In genomic region chr19:49889687-49890348, GRCh38 we compare ENCODE assay signal across 8 cellular contexts. TPM values are rescaled to one million over a fixed set of nuclear protein-coding genes. Genes with fewer than 3 reads are reported as not detected.
DNase-seq lines count a peak whose midpoint lies in the region; ATAC-seq, FAIRE-seq and TF ChIP-seq lines count a peak whose summit lies in the region.

No MANE protein-coding gene starts in this region.

- H4K20me1 ChIP-seq in BLaER1 treated with 17β-estradiol and CSF1 and Interleukin-3, amounts not matched to agents 10 nM and 100 nM: peaks cover 0 to 44% (median 0%) of the 10 kb centered on the region in 11 experiments; a peak in 9 of 22 replicates
- H4K20me1 ChIP-seq in KMS-11 (ENCODE audit: insufficient read depth) (no peaks in the 10 kb centered on the region), endothelial cell of umbilical vein (replicated peaks; ENCODE audit: control insufficient read depth, extremely low read depth, insufficient read depth, low read length) (no peaks in the 10 kb centered on the region)

- TF ChIP-seq CTCF in KMS-11 (conservative IDR thresholded peaks at IDR 0.05; ENCODE audit: low read depth, low read length): peak; percentile 76
- peak; percentile 92 to 93 for TF ChIP-seq CTCF in endothelial cell of umbilical vein (IDR thresholded peaks at IDR 0.05; ENCODE audit: extremely low read depth in 1 of 2, insufficient read depth in 1 of 2, low read depth in 1 of 2, low read length in 2 of 2)

- peaks cover 15 to 61% (median 50%) of the 10 kb centered on the region in 10 experiments for H3K4me1 ChIP-seq in BLaER1 treated with 17β-estradiol and CSF1 and Interleukin-3, amounts not matched to agents 10 nM and 100 nM
- H3K4me1 ChIP-seq in KMS-11 (ENCODE audit: low read depth, poor library complexity, severe bottlenecking) (peaks cover 36% of the 10 kb centered on the region), endothelial cell of umbilical vein (ENCODE audit: control insufficient read depth, extremely low read depth, insufficient read depth, low read length) (peaks cover 3% of the 10 kb centered on the region)

- POLR2A ChIA-PET in endothelial cell of umbilical vein (lab: Charles Lee): no interaction called here

- intact Hi-C loops in endothelial cell of umbilical vein (cut with micrococcal nuclease): loop anchor here (1.0 kb wide), 2 partner anchors 12 to 40 kb away; no protein-coding TSS in a partner anchor

- H3K79me2 ChIP-seq in KMS-11 (ENCODE audit: insufficient read depth, low read depth) (no peaks in the 10 kb centered on the region), endothelial cell of umbilical vein (ENCODE audit: control insufficient read depth, insufficient read depth, low read length) (no peaks in the 10 kb centered on the region)

- H3K9ac ChIP-seq in BLaER1 treated with 17β-estradiol and CSF1 and Interleukin-3, amounts not matched to agents 10 nM and 100 nM: peak overlapping the region in 6 of 11 experiments; percentile 26 to 58 (median 51); a peak in 6 of 22 replicates
- H3K9ac ChIP-seq in KMS-11 (peak overlapping the region; percentile 44; the same call in 1 of the 2 replicates), endothelial cell of umbilical vein (replicated peaks; ENCODE audit: extremely low read depth, insufficient read depth, low read length) (no peak overlapping the region)

- no peak for ATAC-seq in HG02588 (IDR thresholded peaks at IDR 0.05; ENCODE audit: unreplicated experiment)

- dilution Hi-C loops in endothelial cell of umbilical vein (cut with MboI; ENCODE audit: extremely low pct_ligation_motif_present, low sequenced_read_pairs): no loop called here

- no TSS peak for BruUV-seq in endothelial cell of umbilical vein (replicated peaks; lab: Mats Ljungman, UMichigan)

- H3K9me1 ChIP-seq in endothelial cell of umbilical vein (replicated peaks; ENCODE audit: control insufficient read depth, extremely low read depth, insufficient read depth, low read length): no peaks in the 10 kb centered on the region

- peaks cover 0 to 7% (median 0%) of the 10 kb centered on the region in 11 experiments; a peak in 2 of 22 replicates for H3K9me3 ChIP-seq in BLaER1 treated with 17β-estradiol and CSF1 and Interleukin-3, amounts not matched to agents 10 nM and 100 nM (replicated peaks in 1 of 11)
- H3K9me3 ChIP-seq in endothelial cell of umbilical vein (replicated peaks; ENCODE audit: control insufficient read depth, insufficient read depth, low read length): no peaks in the 10 kb centered on the region

- TF ChIP-seq POLR2A in endothelial cell of umbilical vein (IDR thresholded peaks at IDR 0.05; ENCODE audit: low read depth, low read length): no peak

- DNase-seq in activated CD8-positive, alpha-beta memory T cell treated with anti-CD3 and anti-CD28 coated beads for 4 hours (ENCODE audit: low read depth in 2 of 2): peak; percentile 47 to 49
- peak; percentile 79 for DNase-seq in endothelial cell of umbilical vein (ENCODE audit: low read depth, low spot score)
- peak; percentile 75 for DNase-seq in mucosa of gallbladder (ENCODE audit: low spot score)
- DNase-seq in stimulated activated CD8-positive, alpha-beta memory T cell treated with anti-CD3 and anti-CD28 coated beads, Interleukin-4, amount 100 ng/mL, for 48 hours: peak; percentile 82
- DNase-seq in kidney glomerular epithelial cell (lab: John Stamatoyannopoulos, UW): no peak

- peak overlapping the region; percentile 19 to 58 (median 44); a peak in 14 of 20 replicates for H3K4me3 ChIP-seq in BLaER1 treated with 17β-estradiol and CSF1 and Interleukin-3, amounts not matched to agents 10 nM and 100 nM
- H3K4me3 ChIP-seq in KMS-11 (IDR thresholded peaks at IDR 0.05; ENCODE audit: insufficient read depth, low read depth, low read length) (no peak overlapping the region), endothelial cell of umbilical vein (replicated peaks in 1 of 3; ENCODE audit: insufficient read depth in 1 of 3, low read depth in 1 of 3, low read length in 3 of 3) (no peak overlapping the region)

- CTCF ChIA-PET in endothelial cell of umbilical vein (lab: Charles Lee): interaction anchor here (0.5 to 1.0 kb wide), 2 partner anchors 39 to 139 kb away, joined by 3 read pairs; partner anchors contain the start of gene ATF5

- H2AFZ ChIP-seq in KMS-11 (ENCODE audit: low read depth) (peak overlapping the region; percentile 86), endothelial cell of umbilical vein (ENCODE audit: low read depth, low read length) (peak overlapping the region; percentile 77)

- peak overlapping the region; percentile 72 to 97 (median 83) for H3K4me2 ChIP-seq in BLaER1 treated with 17β-estradiol and CSF1 and Interleukin-3, amounts not matched to agents 10 nM and 100 nM
- H3K4me2 ChIP-seq in KMS-11 (peak overlapping the region; percentile 45), endothelial cell of umbilical vein (ENCODE audit: insufficient read depth, low read length) (no peak overlapping the region)

- FAIRE-seq in endothelial cell of umbilical vein (lab: Jason Lieb, UNC): peak; percentile 59

- H3K27ac ChIP-seq in BLaER1 treated with 17β-estradiol and CSF1 and Interleukin-3, amounts not matched to agents 10 nM and 100 nM: peak overlapping the region in 5 of 11 experiments; percentile 9 to 29 (median 25); a peak in 3 of 22 replicates
- peak overlapping the region; percentile 68 for H3K27ac ChIP-seq in KMS-11
- H3K27ac ChIP-seq in endothelial cell of umbilical vein (ENCODE audit: insufficient read depth, low read depth, low read length): no peak overlapping the region

- peaks cover 0 to 14% (median 0%) of the 10 kb centered on the region in 11 experiments; a peak in 6 of 22 replicates for H3K27me3 ChIP-seq in BLaER1 treated with 17β-estradiol and CSF1 and Interleukin-3, amounts not matched to agents 10 nM and 100 nM
- H3K27me3 ChIP-seq in KMS-11 (ENCODE audit: insufficient read depth, low read depth) (no peaks in the 10 kb centered on the region), endothelial cell of umbilical vein (ENCODE audit: control insufficient read depth in 2 of 2, insufficient read depth in 2 of 2, low read length in 2 of 2) (no peaks in the 10 kb centered on the region)

- H3K36me3 ChIP-seq in BLaER1 treated with 17β-estradiol and CSF1 and Interleukin-3, amounts not matched to agents 10 nM and 100 nM: peaks cover 0 to 63% (median 8%) of the 10 kb centered on the region in 11 experiments; a peak in 11 of 22 replicates
- H3K36me3 ChIP-seq in KMS-11 (ENCODE audit: insufficient read depth) (no peaks in the 10 kb centered on the region), endothelial cell of umbilical vein (ENCODE audit: control insufficient read depth in 2 of 2, extremely low read depth in 1 of 2, insufficient read depth in 2 of 2, low read length in 2 of 2) (peaks cover 2% of the 10 kb centered on the region in 2 experiments)

RNA-seq across cellular contexts. Expression of gene IL4I1, which starts 6.9 kb away (rescaled TPM):
- total RNA-seq in endothelial cell of umbilical vein: 5.6 and 9.1 TPM in 2 replicates
- 5.0 and 7.4 TPM in 2 replicates for polyA plus RNA-seq in endothelial cell of umbilical vein
- polyA plus RNA-seq in endothelial cell of umbilical vein (2011; cell fraction: cytosol; rRNA removed): 2.5 and 4.7 TPM in 2 replicates
- polyA plus RNA-seq in endothelial cell of umbilical vein (2011; cell fraction: nucleus; rRNA removed): 1.9 and 4.1 TPM in 2 replicates
- polyA plus RNA-seq in endothelial cell of umbilical vein (2012): 5.7 and 10.8 TPM in 2 replicates
- 5.0 and 5.3 TPM in 2 replicates for polyA minus RNA-seq in endothelial cell of umbilical vein
- polyA minus RNA-seq in endothelial cell of umbilical vein (2011; cell fraction: cytosol; rRNA and poly(A)+ RNA removed): not detected
- 0.96 and 1.8 TPM in 2 replicates for polyA minus RNA-seq in endothelial cell of umbilical vein (2011; cell fraction: nucleus; rRNA and poly(A)+ RNA removed)
- 0.81 TPM for total RNA-seq in mucosa of gallbladder

RNA-seq across cellular contexts. Expression of gene TBC1D17, which starts 12.3 kb away (rescaled TPM):
- total RNA-seq in endothelial cell of umbilical vein: 36.1 and 39.3 TPM in 2 replicates
- 34.2 and 37.4 TPM in 2 replicates for polyA plus RNA-seq in endothelial cell of umbilical vein
- 25.8 and 33.1 TPM in 2 replicates for polyA plus RNA-seq in endothelial cell of umbilical vein (2011; cell fraction: cytosol; rRNA removed)
- 38.7 and 57.3 TPM in 2 replicates for polyA plus RNA-seq in endothelial cell of umbilical vein (2011; cell fraction: nucleus; rRNA removed)
- polyA plus RNA-seq in endothelial cell of umbilical vein (2012): 31.3 and 35.6 TPM in 2 replicates
- 18.3 and 23.3 TPM in 2 replicates for polyA minus RNA-seq in endothelial cell of umbilical vein
- 11.8 TPM for polyA minus RNA-seq in endothelial cell of umbilical vein (2011; cell fraction: cytosol; rRNA and poly(A)+ RNA removed)
- polyA minus RNA-seq in endothelial cell of umbilical vein (2011; cell fraction: nucleus; rRNA and poly(A)+ RNA removed): 16.7 and 21.3 TPM in 2 replicates
- total RNA-seq in mucosa of gallbladder: 68.1 TPM

RNA-seq across cellular contexts. Expression of gene AKT1S1, which starts 12.7 kb away (rescaled TPM):
- total RNA-seq in endothelial cell of umbilical vein (61.9 and 64.2 TPM in 2 replicates), mucosa of gallbladder (48.5 TPM)
- polyA plus RNA-seq in endothelial cell of umbilical vein: 68.3 and 76.8 TPM in 2 replicates
- 40.2 and 49.3 TPM in 2 replicates for polyA plus RNA-seq in endothelial cell of umbilical vein (2011; cell fraction: cytosol; rRNA removed)
- polyA plus RNA-seq in endothelial cell of umbilical vein (2011; cell fraction: nucleus; rRNA removed): 59.7 and 65.1 TPM in 2 replicates
- polyA plus RNA-seq in endothelial cell of umbilical vein (2012): 36.2 and 63.1 TPM in 2 replicates
- 20.8 and 26.9 TPM in 2 replicates for polyA minus RNA-seq in endothelial cell of umbilical vein
- polyA minus RNA-seq in endothelial cell of umbilical vein (2011; cell fraction: cytosol; rRNA and poly(A)+ RNA removed): 41.1 TPM
- polyA minus RNA-seq in endothelial cell of umbilical vein (2011; cell fraction: nucleus; rRNA and poly(A)+ RNA removed): 25.5 and 31.2 TPM in 2 replicates

RNA-seq across cellular contexts. Expression of gene PNKP, which starts 22.4 kb away (rescaled TPM):
- total RNA-seq in endothelial cell of umbilical vein (112 and 114 TPM in 2 replicates), mucosa of gallbladder (103 TPM)
- 39.4 and 48.4 TPM in 2 replicates for polyA plus RNA-seq in endothelial cell of umbilical vein
- polyA plus RNA-seq in endothelial cell of umbilical vein (2011; cell fraction: cytosol; rRNA removed): 15.1 and 23.9 TPM in 2 replicates
- polyA plus RNA-seq in endothelial cell of umbilical vein (2011; cell fraction: nucleus; rRNA removed): 204 and 217 TPM in 2 replicates
- 40.6 and 46.0 TPM in 2 replicates for polyA plus RNA-seq in endothelial cell of umbilical vein (2012)
- 18.4 and 25.4 TPM in 2 replicates for polyA minus RNA-seq in endothelial cell of umbilical vein
- polyA minus RNA-seq in endothelial cell of umbilical vein (2011; cell fraction: cytosol; rRNA and poly(A)+ RNA removed): 20.7 TPM
- polyA minus RNA-seq in endothelial cell of umbilical vein (2011; cell fraction: nucleus; rRNA and poly(A)+ RNA removed): 49.5 and 90.5 TPM in 2 replicates

RNA-seq across cellular contexts. Expression of gene PTOV1, which starts 38.9 kb away (rescaled TPM):
- total RNA-seq in endothelial cell of umbilical vein: 184 and 187 TPM in 2 replicates
- polyA plus RNA-seq in endothelial cell of umbilical vein: 116 and 125 TPM in 2 replicates
- 93.1 and 118 TPM in 2 replicates for polyA plus RNA-seq in endothelial cell of umbilical vein (2011; cell fraction: cytosol; rRNA removed)
- polyA plus RNA-seq in endothelial cell of umbilical vein (2011; cell fraction: nucleus; rRNA removed): 257 and 302 TPM in 2 replicates
- polyA plus RNA-seq in endothelial cell of umbilical vein (2012): 96.0 and 145 TPM in 2 replicates
- 55.3 and 80.9 TPM in 2 replicates for polyA minus RNA-seq in endothelial cell of umbilical vein
- 56.8 TPM for polyA minus RNA-seq in endothelial cell of umbilical vein (2011; cell fraction: cytosol; rRNA and poly(A)+ RNA removed)
- polyA minus RNA-seq in endothelial cell of umbilical vein (2011; cell fraction: nucleus; rRNA and poly(A)+ RNA removed): 61.0 and 83.2 TPM in 2 replicates
- total RNA-seq in mucosa of gallbladder: 249 TPM

Comparison
In these comparisons a context has a peak if more than half of its experiments do, and no peak if none do; other contexts are left out.
1. H3K4me3 ChIP-seq: peak in BLaER1 treated with 17β-estradiol and CSF1 and Interleukin-3, amounts not matched to agents 10 nM and 100 nM (10 of 10); none in KMS-11 (single experiment) and endothelial cell of umbilical vein (0 of 3).